Comparison of ENCODE assay signal across 9 cellular contexts in the genomic region with DNA sequence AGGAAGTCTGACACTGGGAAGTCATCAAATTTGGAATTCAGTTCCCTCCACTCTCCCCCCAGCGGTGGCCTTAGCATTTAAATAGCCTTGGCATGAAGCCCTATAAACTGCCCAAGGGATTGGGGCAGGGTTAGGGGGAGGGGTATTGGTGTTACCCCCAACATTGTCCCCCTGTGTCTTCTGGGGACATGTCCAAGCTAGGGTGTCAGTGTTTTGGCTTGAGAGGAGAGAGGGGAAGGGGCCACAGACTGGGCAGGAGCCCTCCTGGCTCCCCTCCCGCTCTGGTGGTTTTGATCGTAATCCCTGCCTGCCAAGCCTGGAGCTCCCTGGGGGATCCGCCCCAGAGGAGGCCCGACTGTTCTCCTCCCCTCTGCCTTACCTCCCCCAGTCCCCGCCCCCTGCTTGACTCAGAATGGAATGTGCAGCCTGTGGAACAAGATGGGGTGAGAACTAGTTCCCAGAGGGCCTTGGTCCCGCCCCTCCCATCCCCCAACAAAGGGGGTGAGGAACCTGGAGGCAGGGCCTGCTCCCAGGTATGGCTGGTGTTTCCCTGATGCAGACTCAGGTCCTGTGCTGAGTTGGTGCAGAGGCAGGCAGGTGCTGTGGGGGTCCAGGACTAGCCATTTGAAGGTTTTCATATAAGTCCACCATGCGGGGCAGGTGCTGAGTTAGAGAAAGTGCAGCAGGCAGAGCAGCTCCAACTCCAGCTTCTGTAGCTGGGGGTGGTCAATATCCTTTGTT. TPM values are rescaled to one million over a fixed set of nuclear protein-coding genes. Genes with fewer than 3 reads are reported as not detected.
DNase-seq lines count a peak whose midpoint lies in the region; ATAC-seq and TF ChIP-seq lines count a peak whose summit lies in the region.
"Had no signal": no experiment of that assay in that cellular context is flagged by ENCODE, and none has a peak within 500 bp of the region (broad histone marks: within the 10 kb centered on the region; RNA-seq: fewer than 3 reads in every experiment).

No MANE protein-coding gene starts in this region.

- no peaks in the 10 kb centered on the region for H3K27me3 ChIP-seq in SJCRH30
- no peaks in the 10 kb centered on the region for H3K27me3 ChIP-seq in foreskin keratinocyte
- no peaks in the 10 kb centered on the region for H3K27me3 ChIP-seq in osteoblast (ENCODE audit: insufficient read depth, low read length)
- H3K27me3 ChIP-seq in naive thymus-derived CD4-positive, alpha-beta T cell (ENCODE audit: control insufficient read depth in 2 of 2, insufficient read depth in 2 of 2, low read length in 2 of 2), result no peaks in the 10 kb centered on the region

- CTCF ChIA-PET in naive thymus-derived CD4-positive, alpha-beta T cell (lab: Charles Lee), result no interaction called here
- CTCF ChIA-PET in activated CD4-positive, alpha-beta memory T cell treated with anti-CD3 and anti-CD28 coated beads for 36 hours (lab: Charles Lee), result no interaction called here

- TF ChIP-seq CTCF in foreskin keratinocyte (conservative IDR thresholded peaks at IDR 0.05), result no peak
- no peak for TF ChIP-seq CTCF in osteoblast (IDR thresholded peaks at IDR 0.05; ENCODE audit: extremely low read depth, low read depth, low read length)

- no peak overlapping the region for H2AFZ ChIP-seq in osteoblast (ENCODE audit: low read length)

- intact Hi-C loops in naive thymus-derived CD4-positive, alpha-beta T cell (cut with micrococcal nuclease), result no loop called here
- intact Hi-C loops in activated CD4-positive, alpha-beta memory T cell treated with anti-CD3 and anti-CD28 coated beads for 36 hours (cut with micrococcal nuclease), result no loop called here

- H3K4me1 ChIP-seq in SJCRH30 (peaks cover 75% of the 10 kb centered on the region), foreskin keratinocyte (peaks cover 8% of the 10 kb centered on the region), osteoblast (ENCODE audit: insufficient read depth, low read length) (peaks cover 21% of the 10 kb centered on the region)
- no peaks in the 10 kb centered on the region for H3K4me1 ChIP-seq in naive thymus-derived CD4-positive, alpha-beta T cell (ENCODE audit: control insufficient read depth in 2 of 2, insufficient read depth in 2 of 2, low read length in 2 of 2)

- H3K79me2 ChIP-seq in osteoblast (ENCODE audit: insufficient read depth, low read length), result peaks cover 34% of the 10 kb centered on the region

- DNase-seq in SHP77 (lab: John Stamatoyannopoulos, UW) (peak; percentile 33 to 42), SHP77 treated with DMSO at 0.1 percent for 48 hours (lab: John Stamatoyannopoulos, UW) (no peak), SJCRH30 (peak; percentile 97 to 98), foreskin keratinocyte (peak; percentile 82 to 91), osteoblast (ENCODE audit: insufficient read length, low spot score, missing footprints) (peak; percentile 99)
- DNase-seq in naive thymus-derived CD4-positive, alpha-beta T cell, result no peak
- no peak for DNase-seq in activated CD4-positive, alpha-beta memory T cell treated with anti-CD3 and anti-CD28 coated beads for 36 hours

- H3K36me3 ChIP-seq in SJCRH30 (no peaks in the 10 kb centered on the region), osteoblast (ENCODE audit: insufficient read depth, low read length) (no peaks in the 10 kb centered on the region)
- H3K36me3 ChIP-seq in naive thymus-derived CD4-positive, alpha-beta T cell (ENCODE audit: control insufficient read depth in 2 of 3, insufficient read depth in 3 of 3, low read length in 3 of 3), result no peaks in the 10 kb centered on the region

- H3K36me3 Mint-ChIP-seq in naive thymus-derived CD4-positive, alpha-beta T cell, result peaks cover 0 to 2% (median 0%) of the 10 kb centered on the region in 5 donors
- H3K36me3 Mint-ChIP-seq in activated CD4-positive, alpha-beta memory T cell treated with anti-CD3 and anti-CD28 coated beads for 36 hours, result no peaks in the 10 kb centered on the region

- H3K27ac ChIP-seq in SJCRH30 (peak overlapping the region; percentile 63), foreskin keratinocyte (peak overlapping the region; percentile 55), osteoblast (ENCODE audit: low read depth, low read length) (peak overlapping the region; percentile 7)
- no peak overlapping the region for H3K27ac ChIP-seq in naive thymus-derived CD4-positive, alpha-beta T cell (ENCODE audit: low read depth, low read length)

- H3K4me3 Mint-ChIP-seq in naive thymus-derived CD4-positive, alpha-beta T cell, result no peak overlapping the region
- H3K4me3 Mint-ChIP-seq in activated CD4-positive, alpha-beta memory T cell treated with anti-CD3 and anti-CD28 coated beads for 36 hours, result no peak overlapping the region
- H3K4me3 Mint-ChIP-seq: B cell had no signal

- H3K4me2 ChIP-seq in osteoblast (ENCODE audit: insufficient read depth, low read length), result peak overlapping the region; percentile 62

- no peak overlapping the region for H3K27ac Mint-ChIP-seq in naive thymus-derived CD4-positive, alpha-beta T cell
- H3K27ac Mint-ChIP-seq in activated CD4-positive, alpha-beta memory T cell treated with anti-CD3 and anti-CD28 coated beads for 36 hours, result no peak overlapping the region
- H3K27ac Mint-ChIP-seq: B cell had no signal

- ATAC-seq in foreskin keratinocyte (peak; percentile 95), GM19035 (IDR thresholded peaks at IDR 0.05; ENCODE audit: unreplicated experiment) (no peak)
- ATAC-seq in naive thymus-derived CD4-positive, alpha-beta T cell, result no peak

- H3K9me3 Mint-ChIP-seq in naive thymus-derived CD4-positive, alpha-beta T cell, result peaks cover 0 to 3% (median 0%) of the 10 kb centered on the region in 11 donors
- H3K9me3 Mint-ChIP-seq in activated CD4-positive, alpha-beta memory T cell treated with anti-CD3 and anti-CD28 coated beads for 36 hours, result no peaks in the 10 kb centered on the region

- peaks cover 0 to 16% (median 8%) of the 10 kb centered on the region in 7 donors for H3K4me1 Mint-ChIP-seq in naive thymus-derived CD4-positive, alpha-beta T cell
- H3K4me1 Mint-ChIP-seq in activated CD4-positive, alpha-beta memory T cell treated with anti-CD3 and anti-CD28 coated beads for 36 hours (ENCODE audit: low read depth), result peaks cover 3% of the 10 kb centered on the region

- peaks cover 8% of the 10 kb centered on the region for H4K20me1 ChIP-seq in osteoblast (ENCODE audit: insufficient read depth, low read length)

- POLR2A ChIA-PET in naive thymus-derived CD4-positive, alpha-beta T cell (lab: Charles Lee), result no interaction called here
- POLR2A ChIA-PET in activated CD4-positive, alpha-beta memory T cell treated with anti-CD3 and anti-CD28 coated beads for 36 hours (lab: Charles Lee), result no interaction called here

- peaks cover 23 to 47% (median 38%) of the 10 kb centered on the region in 5 donors for H3K27me3 Mint-ChIP-seq in naive thymus-derived CD4-positive, alpha-beta T cell
- peaks cover 20% of the 10 kb centered on the region for H3K27me3 Mint-ChIP-seq in activated CD4-positive, alpha-beta memory T cell treated with anti-CD3 and anti-CD28 coated beads for 36 hours

- H3K9me3 ChIP-seq in SJCRH30 (replicated peaks) (no peaks in the 10 kb centered on the region), osteoblast (ENCODE audit: low read depth, low read length) (no peaks in the 10 kb centered on the region)
- H3K9me3 ChIP-seq in naive thymus-derived CD4-positive, alpha-beta T cell (ENCODE audit: control insufficient read depth in 2 of 3, low read length in 3 of 3), result no peaks in the 10 kb centered on the region

- 0 out of 2 replicates have a peak overlapping the region, but pooled peaks have one; percentile 2 for H3K4me3 ChIP-seq in SJCRH30
- peak overlapping the region; percentile 17 for H3K4me3 ChIP-seq in osteoblast (ENCODE audit: insufficient read depth, low read length)
- no peak overlapping the region for H3K4me3 ChIP-seq in naive thymus-derived CD4-positive, alpha-beta T cell (ENCODE audit: low read length)

RNA-seq across cellular contexts. Expression of gene SOX13, which starts 7.4 kb away (rescaled TPM):
- 28.9 and 35.1 TPM in 2 replicates for total RNA-seq in SJCRH30 (2014; rRNA removed; shearing (Covaris generic))
- 9.5 and 10.6 TPM in 2 replicates for total RNA-seq in foreskin keratinocyte
- 7.1 and 7.7 TPM in 2 replicates for polyA plus RNA-seq in foreskin keratinocyte
- 6.8 and 9.0 TPM in 2 replicates for total RNA-seq in osteoblast
- total RNA-seq in naive thymus-derived CD4-positive, alpha-beta T cell, result 10 to 100 TPM in 1 of 5 experiments, 1 to 10 TPM in 1, under 1 TPM in 3; 0.24 to 10.1 (median 0.85) TPM
- polyA plus RNA-seq in naive thymus-derived CD4-positive, alpha-beta T cell, result not detected
- 1 to 10 TPM; 4.6 to 5.8 TPM for total RNA-seq in activated CD4-positive, alpha-beta memory T cell treated with anti-CD3 and anti-CD28 coated beads for 36 hours

Comparison
In these comparisons a context has a peak if more than half of its experiments do, and no peak if none do; other contexts are left out.
1. DNase-seq: peak in SHP77 (2 of 2), SJCRH30 (2 of 2), foreskin keratinocyte (2 of 2) and osteoblast (single experiment); none in SHP77 treated with DMSO at 0.1 percent for 48 hours (single experiment), naive thymus-derived CD4-positive, alpha-beta T cell (0 of 9) and activated CD4-positive, alpha-beta memory T cell treated with anti-CD3 and anti-CD28 coated beads for 36 hours (single experiment).